In genomic region chr17:27615121-27615520, GRCh38 we compare ENCODE assay signal across 24 cellular contexts.
"Had no signal": no experiment of that assay in that cellular context is flagged by ENCODE, and none has a peak within 500 bp of the region (broad histone marks: within the 10 kb centered on the region; RNA-seq: fewer than 3 reads in every experiment).

No MANE protein-coding gene starts in this region.

- H3K27ac Mint-ChIP-seq: activated B cell treated with CpG ODN at 0.5 μM for 24 hours; activated naive CD8-positive, alpha-beta T cell; progenitor cell of endocrine pancreas; type B pancreatic cell had no signal

- H3K9me3 ChIP-seq: esophagus muscularis mucosa, heart right ventricle, lower lobe of right lung, neutrophil, right lobe of liver, vagina had no signal

- H3K27me3 ChIP-seq: esophagus muscularis mucosa, foreskin keratinocyte, heart right ventricle, neutrophil, right lobe of liver, vagina had no signal

- H3K4me3 ChIP-seq: esophagus muscularis mucosa, heart right ventricle, lower lobe of right lung, right lobe of liver, vagina had no signal

- ATAC-seq: activated T-cell treated with anti-CD3 and anti-CD28 coated beads, Interleukin-2, amount 50 U/mL, for 4 hours; foreskin keratinocyte; heart right ventricle; left lobe of liver; lower lobe of right lung; right lobe of liver; stimulated activated naive CD8-positive, alpha-beta T cell treated with anti-CD3 and anti-CD28 coated beads, Interleukin-15, amount 100 ng/mL, for 72 hours had no signal

- H3K4me1 ChIP-seq: foreskin keratinocyte, lower lobe of right lung, right lobe of liver, vagina had no signal

- H3K27ac ChIP-seq: esophagus muscularis mucosa, foreskin keratinocyte, heart right ventricle, lower lobe of right lung, neutrophil, right lobe of liver, vagina had no signal

- DNase-seq: activated B cell treated with CpG ODN at 0.5 μM for 24 hours; activated CD8-positive, alpha-beta memory T cell treated with anti-CD3 and anti-CD28 coated beads, Interleukin-2, amount 50 U/mL, for 4 hours; activated gamma-delta T cell; activated T-cell treated with anti-CD3 and anti-CD28 coated beads, Interleukin-2, amount 50 U/mL, for 4 hours; anterior cingulate cortex; dermis blood vessel endothelial cell; effector CD4-positive, alpha-beta T cell; foreskin keratinocyte; heart right ventricle; kidney glomerular epithelial cell; lower lobe of right lung; right lobe of liver; stimulated activated CD4-positive, alpha-beta T cell treated with anti-CD3 and anti-CD28 coated beads, Interleukin-2, amount 100 ng/mL, for 48 hours; stimulated activated naive CD8-positive, alpha-beta T cell treated with anti-CD3 and anti-CD28 coated beads, Interleukin-15, amount 100 ng/mL, for 72 hours; substantia nigra had no signal

- H3K27me3 Mint-ChIP-seq: activated B cell treated with CpG ODN at 0.5 μM for 24 hours; activated naive CD8-positive, alpha-beta T cell; progenitor cell of endocrine pancreas; stimulated activated naive CD8-positive, alpha-beta T cell treated with anti-CD3 and anti-CD28 coated beads, Interleukin-15, amount 100 ng/mL, for 72 hours; type B pancreatic cell had no signal

- H3K4me3 Mint-ChIP-seq: activated B cell treated with CpG ODN at 0.5 μM for 24 hours; activated T-cell treated with anti-CD3 and anti-CD28 coated beads, Interleukin-2, amount 50 U/mL, for 4 hours; nephron; stimulated activated naive CD8-positive, alpha-beta T cell treated with anti-CD3 and anti-CD28 coated beads, Interleukin-15, amount 100 ng/mL, for 72 hours; type B pancreatic cell had no signal

- H3K4me1 Mint-ChIP-seq: activated B cell treated with CpG ODN at 0.5 μM for 24 hours had no signal

- H3K9me3 Mint-ChIP-seq: activated B cell treated with CpG ODN at 0.5 μM for 24 hours; activated T-cell treated with anti-CD3 and anti-CD28 coated beads, Interleukin-2, amount 50 U/mL, for 4 hours; nephron; stimulated activated naive CD8-positive, alpha-beta T cell treated with anti-CD3 and anti-CD28 coated beads, Interleukin-15, amount 100 ng/mL, for 72 hours; T-helper 2 cell treated with Interferon-gamma antibody and Interleukin-4, amounts not matched to agents 5 μg/mL and 100 μg/mL, for 36 hours; type B pancreatic cell had no signal
